ENCODE assay signal across 25 cellular contexts in the genomic region with DNA sequence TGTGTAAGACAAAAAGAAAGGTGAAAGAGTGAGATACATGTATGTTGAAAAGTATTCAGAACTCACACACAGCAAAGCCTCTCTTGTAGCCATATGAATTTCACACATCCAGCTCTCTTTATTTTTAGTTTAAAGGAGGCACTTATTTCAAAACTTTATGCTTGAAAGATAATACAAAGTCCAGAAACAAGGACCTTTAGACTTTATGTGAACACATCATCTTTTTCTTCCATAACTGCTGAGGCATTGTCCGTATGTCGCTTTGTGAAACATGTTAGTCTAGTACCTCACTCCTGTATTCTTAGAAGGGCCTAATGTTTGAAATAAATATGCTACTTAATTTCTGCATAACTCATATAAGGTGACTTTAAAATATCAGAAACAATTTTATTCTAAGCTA.
DNase-seq lines count a peak whose midpoint lies in the region; ATAC-seq, FAIRE-seq and TF ChIP-seq lines count a peak whose summit lies in the region.
"Had no signal": no experiment of that assay in that cellular context is flagged by ENCODE, and none has a peak within 500 bp of the region (broad histone marks: within the 10 kb centered on the region; RNA-seq: fewer than 3 reads in every experiment).

No MANE protein-coding gene starts in this region.

- intact Hi-C loops in Caco-2 (cut with micrococcal nuclease; ENCODE audit: unreplicated experiment) (no loop called here), PC-9 (cut with micrococcal nuclease; ENCODE audit: unreplicated experiment) (no loop called here)

- H4K20me1 ChIP-seq in PC-9 (ENCODE audit: insufficient read depth) = no peaks in the 10 kb centered on the region
- H4K20me1 ChIP-seq: BLaER1 treated with 17β-estradiol and CSF1 and Interleukin-3, amounts not matched to agents 10 nM and 100 nM had no signal

- FAIRE-seq in small intestine (lab: Jason Lieb, UNC) = no peak
- FAIRE-seq: A549, GM12878, GM12892, GM18507 had no signal

- no peaks in the 10 kb centered on the region for H3F3A ChIP-seq in PC-9 (ENCODE audit: insufficient read depth, low read depth)

- H3K9me3 ChIP-seq in Caco-2 = 0 out of 2 replicates have a peak, but pooled peaks cover 3% of the 10 kb centered on the region
- no peaks in the 10 kb centered on the region for H3K9me3 ChIP-seq in liver (ENCODE audit: control insufficient read depth in 4 of 4, low read length in 3 of 4)
- no peaks in the 10 kb centered on the region for H3K9me3 ChIP-seq in small intestine (ENCODE audit: control insufficient read depth, low read depth)
- H3K9me3 ChIP-seq in endodermal cell (ENCODE audit: control insufficient read depth, low read length) = no peaks in the 10 kb centered on the region
- no peaks in the 10 kb centered on the region for H3K9me3 ChIP-seq in PC-9 (ENCODE audit: insufficient read depth, low read depth)
- H3K9me3 ChIP-seq: A549; BLaER1 treated with 17β-estradiol and CSF1 and Interleukin-3, amounts not matched to agents 10 nM and 100 nM had no signal

- no peak overlapping the region for H2AFZ ChIP-seq in PC-9

- H3K4me3 Mint-ChIP-seq in Caco-2 (ENCODE audit: unreplicated experiment) = peak overlapping the region; percentile 51
- H3K4me3 Mint-ChIP-seq in endodermal cell = no peak overlapping the region
- H3K4me3 Mint-ChIP-seq: B cell; CD4-positive, alpha-beta T cell; CD8-positive, alpha-beta T cell had no signal

- H3K36me3 ChIP-seq in Caco-2 (ENCODE audit: control insufficient read depth, insufficient read depth, low read length) = no peaks in the 10 kb centered on the region
- no peaks in the 10 kb centered on the region for H3K36me3 ChIP-seq in liver (ENCODE audit: control insufficient read depth in 4 of 4, insufficient read depth in 3 of 4, low read depth in 1 of 4, low read length in 3 of 4)
- H3K36me3 ChIP-seq in small intestine (ENCODE audit: control insufficient read depth in 2 of 2, insufficient read depth in 2 of 2, low read length in 2 of 2) = no peaks in the 10 kb centered on the region
- no peaks in the 10 kb centered on the region for H3K36me3 ChIP-seq in endodermal cell (ENCODE audit: control insufficient read depth, insufficient read depth, low read length)
- no peaks in the 10 kb centered on the region for H3K36me3 ChIP-seq in PC-9 (ENCODE audit: low read depth)
- H3K36me3 ChIP-seq: BLaER1 treated with 17β-estradiol and CSF1 and Interleukin-3, amounts not matched to agents 10 nM and 100 nM had no signal

- CTCF ChIA-PET in Caco-2 (lab: Charles Lee) = no interaction called here
- CTCF ChIA-PET in PC-9 (lab: Charles Lee) = no interaction called here

- no peaks in the 10 kb centered on the region for H3K9me2 ChIP-seq in PC-9 (ENCODE audit: insufficient read depth)

- no peaks in the 10 kb centered on the region for H3K27me3 ChIP-seq in Caco-2 (replicated peaks; ENCODE audit: control insufficient read depth, insufficient read depth, low read length)
- no peaks in the 10 kb centered on the region for H3K27me3 ChIP-seq in liver (ENCODE audit: control insufficient read depth in 4 of 4, insufficient read depth in 4 of 4, low read length in 3 of 4)
- H3K27me3 ChIP-seq in small intestine (ENCODE audit: control insufficient read depth in 2 of 2, insufficient read depth in 2 of 2, low read length in 2 of 2) = no peaks in the 10 kb centered on the region
- H3K27me3 ChIP-seq in endodermal cell (ENCODE audit: control insufficient read depth, insufficient read depth, low read length, poor library complexity, severe bottlenecking) = no peaks in the 10 kb centered on the region
- no peaks in the 10 kb centered on the region for H3K27me3 ChIP-seq in PC-9 (ENCODE audit: insufficient read depth, low read depth)
- H3K27me3 ChIP-seq: BLaER1 treated with 17β-estradiol and CSF1 and Interleukin-3, amounts not matched to agents 10 nM and 100 nM had no signal

- H3K27ac ChIP-seq in liver (ENCODE audit: low read depth in 1 of 2, low read length in 2 of 2) = no peak overlapping the region
- H3K27ac ChIP-seq in small intestine (ENCODE audit: low read depth in 1 of 2, low read length in 1 of 2) = no peak overlapping the region
- H3K27ac ChIP-seq in endodermal cell (ENCODE audit: low read depth, low read length) = no peak overlapping the region
- H3K27ac ChIP-seq in PC-9 = no peak overlapping the region
- H3K27ac ChIP-seq: 22Rv1; A549; BLaER1 treated with 17β-estradiol and CSF1 and Interleukin-3, amounts not matched to agents 10 nM and 100 nM; C4-2B had no signal

- H3K9ac ChIP-seq in liver (ENCODE audit: low read depth in 1 of 2, low read length in 2 of 2) (no peak overlapping the region), endodermal cell (ENCODE audit: extremely low read depth, low read length, poor library complexity, severe bottlenecking) (no peak overlapping the region)
- H3K9ac ChIP-seq: BLaER1 treated with 17β-estradiol and CSF1 and Interleukin-3, amounts not matched to agents 10 nM and 100 nM had no signal

- BruUV-seq in Caco-2 (replicated peaks; lab: Mats Ljungman, UMichigan) (no TSS peak), PC-9 (replicated peaks; lab: Mats Ljungman, UMichigan) (no TSS peak)

- no peak for TF ChIP-seq RAD21 in liver (IDR thresholded peaks at IDR 0.05)

- peak; percentile 10 for ATAC-seq in left lobe of liver
- ATAC-seq: A549; CD8-positive, alpha-beta T cell; GM12878 had no signal

- no peak for DNase-seq in Caco-2
- no peak for DNase-seq in left lobe of liver (ENCODE audit: low spot score)
- DNase-seq in small intestine = peak; percentile 11
- no peak for DNase-seq in NCI-H345 (lab: John Stamatoyannopoulos, UW)
- no peak for DNase-seq in endodermal cell
- no peak for DNase-seq in PC-9
- DNase-seq: AML-193; CD4-positive, alpha-beta T cell; CD8-positive, alpha-beta T cell; DMS 273 treated with DMSO at 0.1 percent for 48 hours; DMS153; DMS53; DMS79; DND-41; EL; GDM1 had no signal

- H3K4me1 Mint-ChIP-seq in Caco-2 (ENCODE audit: low read depth, unreplicated experiment) (peaks cover 35% of the 10 kb centered on the region), endodermal cell (peaks cover 8% of the 10 kb centered on the region)
- H3K4me1 Mint-ChIP-seq: B cell had no signal

- WGBS in liver = 42% methylated on average over 2 of the region's 2 CpGs
- WGBS in small intestine, 3 donors = 41 to 82% (median 80%) methylated on average over 2 of the region's 2 CpGs
- 100% methylated on average over 2 of the region's 2 CpGs; no CpG with 5 or more reads in 1 of the 2 experiments for WGBS in endodermal cell (ENCODE audit: insufficient coverage in 1 of 2, insufficient read length in 1 of 2), 2 experiments

- TF ChIP-seq CTCF in Caco-2 (IDR thresholded peaks at IDR 0.05; ENCODE audit: insufficient read depth in 1 of 2, low read depth in 1 of 2, low read length in 1 of 2, severe bottlenecking in 1 of 2, unreplicated experiment in 1 of 2) (no peak), liver (IDR thresholded peaks at IDR 0.05; ENCODE audit: low read depth, low read length, missing input control) (no peak), endodermal cell (conservative IDR thresholded peaks at IDR 0.05) (no peak), PC-9 (conservative IDR thresholded peaks at IDR 0.05) (no peak)

- H3K79me2 ChIP-seq in PC-9 (ENCODE audit: low read depth) = no peaks in the 10 kb centered on the region

- no peak overlapping the region for H3K4me2 ChIP-seq in PC-9
- H3K4me2 ChIP-seq: A549; BLaER1 treated with 17β-estradiol and CSF1 and Interleukin-3, amounts not matched to agents 10 nM and 100 nM had no signal

- POLR2A ChIA-PET in Caco-2 (lab: Charles Lee) (no interaction called here), PC-9 (lab: Charles Lee; ENCODE audit: unreplicated experiment) (no interaction called here)

- H3K27ac Mint-ChIP-seq in Caco-2 (ENCODE audit: unreplicated experiment) (peak overlapping the region; percentile 70), endodermal cell (no peak overlapping the region)
- H3K27ac Mint-ChIP-seq: B cell; CD4-positive, alpha-beta T cell; CD8-positive, alpha-beta T cell had no signal

- peaks cover 33% of the 10 kb centered on the region for H3K9me3 Mint-ChIP-seq in Caco-2 (ENCODE audit: unreplicated experiment)
- no peaks in the 10 kb centered on the region for H3K9me3 Mint-ChIP-seq in endodermal cell

- no peak overlapping the region; the same call in 1 of the 2 replicates for H3K4me3 ChIP-seq in Caco-2 (ENCODE audit: low read depth, low read length)
- peak overlapping the region in 1 of 3 donors; percentile 23 for H3K4me3 ChIP-seq in liver (ENCODE audit: low read depth in 1 of 3, low read length in 3 of 3)
- no peak overlapping the region for H3K4me3 ChIP-seq in small intestine (ENCODE audit: low read depth in 1 of 2, low read length in 2 of 2)
- H3K4me3 ChIP-seq in endodermal cell (ENCODE audit: low read length) = no peak overlapping the region
- H3K4me3 ChIP-seq in PC-9 = no peak overlapping the region
- H3K4me3 ChIP-seq: A549; BLaER1 treated with 17β-estradiol and CSF1 and Interleukin-3, amounts not matched to agents 10 nM and 100 nM; GM12878 had no signal

- no peaks in the 10 kb centered on the region for H3K27me3 Mint-ChIP-seq in Caco-2 (ENCODE audit: insufficient read depth, unreplicated experiment)
- no peaks in the 10 kb centered on the region for H3K27me3 Mint-ChIP-seq in endodermal cell (ENCODE audit: insufficient read depth)
- H3K27me3 Mint-ChIP-seq: B cell; CD4-positive, alpha-beta T cell had no signal

- peaks cover 5% of the 10 kb centered on the region for H3K36me3 Mint-ChIP-seq in Caco-2 (ENCODE audit: insufficient read depth, unreplicated experiment)
- no peaks in the 10 kb centered on the region for H3K36me3 Mint-ChIP-seq in endodermal cell (ENCODE audit: low read depth)
- H3K36me3 Mint-ChIP-seq: CD8-positive, alpha-beta T cell had no signal

- H3K4me1 ChIP-seq in Caco-2 = peaks cover 47% of the 10 kb centered on the region
- peaks cover 3 to 41% (median 20%) of the 10 kb centered on the region in 4 donors for H3K4me1 ChIP-seq in liver (ENCODE audit: control insufficient read depth in 4 of 4, insufficient read depth in 4 of 4, low read length in 3 of 4)
- H3K4me1 ChIP-seq in small intestine (ENCODE audit: control insufficient read depth in 2 of 2, insufficient read depth in 1 of 2, low read depth in 1 of 2, low read length in 1 of 2) = peaks cover 0 to 4% of the 10 kb centered on the region in 2 donors
- H3K4me1 ChIP-seq in endodermal cell (ENCODE audit: control insufficient read depth, insufficient read depth, low read length) = no peaks in the 10 kb centered on the region
- H3K4me1 ChIP-seq in PC-9 (replicated peaks; ENCODE audit: insufficient read depth) = no peaks in the 10 kb centered on the region
- H3K4me1 ChIP-seq: A549; BLaER1 treated with 17β-estradiol and CSF1 and Interleukin-3, amounts not matched to agents 10 nM and 100 nM had no signal

TF ChIP-seq in liver, 16 proteins besides CTCF, POLR2A, EP300 and RAD21 (continues in another document):
- TF ChIP-seq HNF4G (IDR thresholded peaks at IDR 0.05) = peak; percentile 66
- TF ChIP-seq, protein P1, sequence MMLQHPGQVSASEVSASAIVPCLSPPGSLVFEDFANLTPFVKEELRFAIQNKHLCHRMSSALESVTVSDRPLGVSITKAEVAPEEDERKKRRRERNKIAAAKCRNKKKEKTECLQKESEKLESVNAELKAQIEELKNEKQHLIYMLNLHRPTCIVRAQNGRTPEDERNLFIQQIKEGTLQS (IDR thresholded peaks at IDR 0.05) = no peak
- no peak for TF ChIP-seq FOXA2 (IDR thresholded peaks at IDR 0.05)
- peak; percentile 49 for TF ChIP-seq SP1 (IDR thresholded peaks at IDR 0.05)
- peak; percentile 87 to 94 for TF ChIP-seq HNF4A (conservative IDR thresholded peaks at IDR 0.05)
- TF ChIP-seq GABPA (IDR thresholded peaks at IDR 0.05 in 1 of 2, conservative IDR thresholded peaks at IDR 0.05 in 1 of 2) = no peak
